ENCODE assay signal across 14 cellular contexts in the genomic region with DNA sequence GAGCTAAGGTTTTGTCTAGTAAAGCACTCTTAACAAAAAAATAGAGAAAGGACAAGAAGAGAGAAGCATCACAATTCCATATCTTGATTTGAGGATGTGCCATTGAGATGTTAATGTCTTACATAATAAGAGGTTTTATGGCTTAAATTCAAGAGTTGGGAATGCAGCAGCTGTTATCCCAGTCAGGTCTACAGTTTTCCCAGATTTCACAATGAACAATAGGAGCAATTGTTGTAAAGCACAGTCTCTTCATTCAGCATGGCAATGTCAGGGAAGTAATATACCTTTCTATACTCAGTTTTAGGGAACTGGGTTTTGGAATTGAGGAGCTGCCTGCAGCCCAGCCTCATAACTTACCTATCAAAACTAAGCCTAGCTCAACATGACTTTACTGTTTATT.
"Had no signal": no experiment of that assay in that cellular context is flagged by ENCODE, and none has a peak within 500 bp of the region (broad histone marks: within the 10 kb centered on the region; RNA-seq: fewer than 3 reads in every experiment).

No MANE protein-coding gene starts in this region.

- H3K9me3 ChIP-seq: tibial artery, uterus had no signal

- H3K27me3 ChIP-seq: cardiac muscle cell, dorsolateral prefrontal cortex, tibial artery, uterus had no signal

- H3K36me3 ChIP-seq: cardiac muscle cell, tibial artery, uterus had no signal

- H3K4me1 Mint-ChIP-seq: activated CD4-positive, alpha-beta memory T cell treated with anti-CD3 and anti-CD28 coated beads, Interleukin-2, amount 10 ng/mL, durations not matched to agents 7 days and 5 days; stimulated activated effector memory CD8-positive, alpha-beta T cell treated with anti-CD3 and anti-CD28 coated beads, Interleukin-12 subunit alpha, Interleukin-12 subunit beta, amount 100 ng/mL, for 72 hours had no signal

- H3K27ac Mint-ChIP-seq: activated CD4-positive, alpha-beta memory T cell treated with anti-CD3 and anti-CD28 coated beads, Interleukin-2, amount 10 ng/mL, durations not matched to agents 7 days and 5 days; stimulated activated effector memory CD8-positive, alpha-beta T cell treated with anti-CD3 and anti-CD28 coated beads, Interleukin-12 subunit alpha, Interleukin-12 subunit beta, amount 100 ng/mL, for 72 hours had no signal

- H3K27ac ChIP-seq: cardiac muscle cell, dorsolateral prefrontal cortex, tibial artery, uterus, VCaP had no signal

- H3K27me3 Mint-ChIP-seq: activated CD4-positive, alpha-beta memory T cell treated with anti-CD3 and anti-CD28 coated beads, Interleukin-2, amount 10 ng/mL, durations not matched to agents 7 days and 5 days had no signal

- H3K4me3 ChIP-seq: cardiac muscle cell, dorsolateral prefrontal cortex, tibial artery, uterus had no signal

- H3K4me3 Mint-ChIP-seq: activated CD4-positive, alpha-beta memory T cell treated with anti-CD3 and anti-CD28 coated beads, Interleukin-2, amount 10 ng/mL, durations not matched to agents 7 days and 5 days; activated T-cell treated with anti-CD3 and anti-CD28 coated beads, Interleukin-2, amount 50 U/mL, for 4 hours; stimulated activated effector memory CD8-positive, alpha-beta T cell treated with anti-CD3 and anti-CD28 coated beads, Interleukin-12 subunit alpha, Interleukin-12 subunit beta, amount 100 ng/mL, for 72 hours had no signal

- H3K4me1 ChIP-seq: uterus had no signal

- H3K9me3 Mint-ChIP-seq: activated CD4-positive, alpha-beta memory T cell treated with anti-CD3 and anti-CD28 coated beads, Interleukin-2, amount 10 ng/mL, durations not matched to agents 7 days and 5 days; activated T-cell treated with anti-CD3 and anti-CD28 coated beads, Interleukin-2, amount 50 U/mL, for 4 hours; endodermal cell had no signal

- DNase-seq: activated CD4-positive, alpha-beta memory T cell treated with anti-CD3 and anti-CD28 coated beads, Interleukin-2, amount 10 ng/mL, durations not matched to agents 7 days and 5 days; activated effector memory CD4-positive, alpha-beta T cell treated with Interleukin-2 at 50 U/mL for 16 hours; activated naive CD4-positive, alpha-beta T cell treated with anti-CD3 and anti-CD28 coated beads, Interleukin-2, amount 50 U/mL, for 16 hours; activated T-cell treated with anti-CD3 and anti-CD28 coated beads, Interleukin-2, amount 50 U/mL, for 4 hours; dorsolateral prefrontal cortex; endodermal cell; erythroblast; islet precursor cell; stimulated activated CD4-positive, alpha-beta T cell treated with anti-CD3 and anti-CD28 coated beads, Interleukin-12 subunit alpha, Interleukin-12 subunit beta, amount 100 ng/mL, for 4 hours; tibial artery; uterus had no signal

- H3K36me3 Mint-ChIP-seq: stimulated activated effector memory CD8-positive, alpha-beta T cell treated with anti-CD3 and anti-CD28 coated beads, Interleukin-12 subunit alpha, Interleukin-12 subunit beta, amount 100 ng/mL, for 72 hours had no signal

- ATAC-seq: activated T-cell treated with anti-CD3 and anti-CD28 coated beads, Interleukin-2, amount 50 U/mL, for 4 hours; stimulated activated effector memory CD8-positive, alpha-beta T cell treated with anti-CD3 and anti-CD28 coated beads, Interleukin-12 subunit alpha, Interleukin-12 subunit beta, amount 100 ng/mL, for 72 hours had no signal
